1 cellular context compared by ENCODE assay signal in genomic region chr6:158763440-158764187, GRCh38.
TF ChIP-seq lines count a peak whose summit lies in the region.

No MANE protein-coding gene starts in this region.

TF ChIP-seq in GM23338, 12 proteins besides CTCF, POLR2A, EP300 and RAD21 (continued from another document):
- no peak for TF ChIP-seq EZH2phosphoT487 (IDR thresholded peaks at IDR 0.05; ENCODE audit: unreplicated experiment)
- no peak for TF ChIP-seq CREB1 (CRISPR knock-in tag; IDR thresholded peaks at IDR 0.05; ENCODE audit: low read depth)
- TF ChIP-seq EZH2 (IDR thresholded peaks at IDR 0.05; ENCODE audit: low read depth, unreplicated experiment), result no peak
- TF ChIP-seq POLR2AphosphoS5 (IDR thresholded peaks at IDR 0.05; ENCODE audit: low read depth), result no peak
- TF ChIP-seq JUNB (IDR thresholded peaks at IDR 0.05; ENCODE audit: unreplicated experiment), result no peak
- TF ChIP-seq NANOG (IDR thresholded peaks at IDR 0.05; ENCODE audit: borderline replicate concordance), result no peak
- TF ChIP-seq ZNF114 (CRISPR knock-in tag; IDR thresholded peaks at IDR 0.05), result no peak
- TF ChIP-seq ZNF462 (CRISPR knock-in tag; IDR thresholded peaks at IDR 0.05), result no peak
